Comparison of ENCODE assay signal across 25 cellular contexts in the genomic region with DNA sequence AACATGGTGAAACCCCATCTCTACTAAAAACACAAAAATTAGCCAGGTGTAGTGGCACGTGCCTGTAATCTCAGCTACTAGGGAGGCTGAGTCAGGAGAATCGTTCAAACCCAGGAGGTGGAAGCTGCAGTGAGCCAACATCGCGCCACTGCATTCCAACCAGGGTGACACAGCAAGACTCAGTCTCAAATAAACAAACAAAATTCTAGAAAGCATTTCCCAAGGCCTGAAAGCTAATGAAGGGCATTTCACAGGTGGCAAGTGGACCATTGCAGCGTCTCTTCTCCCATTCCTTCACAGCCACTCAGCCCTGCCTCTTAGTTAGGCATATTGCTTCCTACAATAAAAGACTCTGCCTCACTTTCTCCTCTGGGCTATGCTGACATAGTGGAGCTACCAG. TPM values are rescaled to one million over a fixed set of nuclear protein-coding genes. Genes with fewer than 3 reads are reported as not detected.
"Had no signal": no experiment of that assay in that cellular context is flagged by ENCODE, and none has a peak within 500 bp of the region (broad histone marks: within the 10 kb centered on the region; RNA-seq: fewer than 3 reads in every experiment).

No MANE protein-coding gene starts in this region.

- H3K36me3 ChIP-seq: pancreas had no signal

- H3K27ac ChIP-seq: epithelial cell of prostate, pancreas had no signal

- H3K27me3 ChIP-seq: pancreas had no signal

- H3K9me3 ChIP-seq: pancreas had no signal

- DNase-seq: activated CD4-positive, alpha-beta T cell treated with anti-CD3 and anti-CD28 coated beads for 1 hour; activated CD4-positive, alpha-beta T cell treated with anti-CD3 and anti-CD28 coated beads, Interleukin-2, amount 50 U/mL, for 4 hours; activated naive CD4-positive, alpha-beta T cell treated with Interleukin-2 at 50 U/mL for 16 hours; activated T-cell treated with anti-CD3 and anti-CD28 coated beads for 4 hours; anterior cingulate cortex; dermis blood vessel endothelial cell; effector memory CD8-positive, alpha-beta T cell; foreskin melanocyte; head of caudate nucleus; immature natural killer cell; left colon; midbrain; pancreas; stimulated activated CD4-positive, alpha-beta T cell treated with anti-CD3 and anti-CD28 coated beads, Interleukin-15, amount 100 ng/mL, for 24 hours; stimulated activated CD4-positive, alpha-beta T cell treated with anti-CD3 and anti-CD28 coated beads, Interleukin-4, amount 100 ng/mL, for 1 hour; stimulated activated naive CD4-positive, alpha-beta T cell treated with Interleukin-2 at 50 U/mL for 16 hours; substantia nigra; trophoblast cell had no signal

- ATAC-seq: activated T-helper 17 cell treated with anti-CD3 and anti-CD28 coated beads, Interleukin-2, amount 50 U/mL, for 72 hours; effector memory CD8-positive, alpha-beta T cell; left colon; pancreas had no signal

- H3K4me1 ChIP-seq: pancreas had no signal

- H3K4me3 ChIP-seq: lung, pancreas had no signal

RNA-seq across cellular contexts. Expression of a gene that starts 13.5 kb away (rescaled TPM):
- total RNA-seq: activated T-helper 17 cell treated with anti-CD3 and anti-CD28 coated beads, Interleukin-2, amount 50 U/mL, for 72 hours; chondrocyte; dermis blood vessel endothelial cell; fibroblast of lung; left colon; lung; myocyte; neural crest cell; pancreas had no signal
- polyA plus RNA-seq: fibroblast of lung, immature natural killer cell, lung had no signal
